1 cellular context compared by ENCODE assay signal in the genomic region with DNA sequence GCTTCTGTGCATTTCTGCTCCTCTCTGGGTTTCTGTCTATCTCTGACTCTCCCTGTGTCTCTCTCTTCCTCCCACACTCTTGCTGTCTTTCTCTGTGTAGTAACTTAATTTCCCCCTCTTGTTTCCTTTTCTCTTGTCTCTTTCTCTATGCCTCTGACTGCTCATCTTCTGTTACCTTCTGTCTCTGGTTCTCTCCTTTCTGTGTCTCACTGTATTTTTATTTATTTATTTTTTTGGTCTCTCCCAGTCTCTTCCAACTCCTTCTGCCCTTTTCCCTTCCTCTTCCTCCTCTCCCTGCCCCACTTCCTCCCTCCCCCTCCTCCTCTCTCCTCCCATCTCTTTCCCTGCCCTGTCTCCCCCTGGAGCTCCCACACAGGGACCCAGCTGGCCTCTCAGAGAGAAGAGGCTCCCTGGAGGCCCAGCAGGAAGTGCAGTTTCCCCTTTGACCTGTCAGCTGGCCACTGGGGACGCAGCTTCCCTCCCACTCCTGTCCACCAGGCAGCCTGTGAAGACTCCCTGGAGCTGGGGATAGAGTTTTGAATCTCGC.
TF ChIP-seq lines count a peak whose summit lies in the region.

No MANE protein-coding gene starts in this region.

TF ChIP-seq in HepG2, 621 proteins besides CTCF, POLR2A, EP300 and RAD21 (continued from another document):
- TF ChIP-seq FOXP4 (CRISPR knock-in tag; IDR thresholded peaks at IDR 0.05) (peak; percentile 44; the same call in 1 of the 2 replicates), HDAC1 (CRISPR knock-in tag; IDR thresholded peaks at IDR 0.05) (peak; percentile 81), ATM (IDR thresholded peaks at IDR 0.05; ENCODE audit: borderline replicate concordance) (no peak), MYNN (CRISPR knock-in tag; IDR thresholded peaks at IDR 0.05; ENCODE audit: low read depth) (no peak)
